20 cellular contexts compared by ENCODE assay signal in genomic region chr7:51456471-51457060, GRCh38.
A peak's percentile ranks its signal among the peaks of the same experiment; 100 is the strongest.
DNase-seq lines count a peak whose midpoint lies in the region; ATAC-seq and TF ChIP-seq lines count a peak whose summit lies in the region.
"Had no signal": no experiment of that assay in that cellular context is flagged by ENCODE, and none has a peak within 500 bp of the region (broad histone marks: within the 10 kb centered on the region; RNA-seq: fewer than 3 reads in every experiment).

No MANE protein-coding gene starts in this region.

- peak overlapping the region; percentile 45 for H3K27ac ChIP-seq in VCaP
- H3K27ac ChIP-seq: BLaER1 had no signal

- ATAC-seq in GM19455 (IDR thresholded peaks at IDR 0.05; ENCODE audit: unreplicated experiment) = no peak
- ATAC-seq: GM12878, HepG2, PC-3 had no signal

- peak; percentile 75 for DNase-seq in NCI-H1092 treated with DMSO at 0.1 percent for 48 hours (lab: John Stamatoyannopoulos, UW)
- DNase-seq in NCI-H1092 (lab: John Stamatoyannopoulos, UW) = no peak
- DNase-seq in DMS79 (lab: John Stamatoyannopoulos, UW) = peak; percentile 20
- DNase-seq in NCI-H345 treated with DMSO at 0.1 percent for 48 hours (lab: John Stamatoyannopoulos, UW; ENCODE audit: unreplicated experiment) = peak; percentile 53
- no peak for DNase-seq in NK-92 (lab: John Stamatoyannopoulos, UW; ENCODE audit: unreplicated experiment)
- DNase-seq: CD4-positive, CD25-positive, alpha-beta regulatory T cell; EL; GDM1; GOT3; HFFc6; Kasumi-1; NCI-H187; NK-92 treated with Interleukin-12 subunit alpha and Interleukin-12 subunit beta, amount 100 ng/mL, for 24 hours; PC-3; T-helper 2 cell had no signal

- TF ChIP-seq CTCF in VCaP (conservative IDR thresholded peaks at IDR 0.05) = no peak

Comparison
In these comparisons a context has a peak if more than half of its experiments do, and no peak if none do; other contexts are left out.
1. DNase-seq: peak in NCI-H1092 treated with DMSO at 0.1 percent for 48 hours (single experiment), DMS79 (single experiment) and NCI-H345 treated with DMSO at 0.1 percent for 48 hours (single experiment); none in NCI-H1092 (single experiment) and NK-92 (single experiment).